ENCODE assay signal across 28 cellular contexts in genomic region chr2:59019551-59020164, GRCh38.
"Had no signal": no experiment of that assay in that cellular context is flagged by ENCODE, and none has a peak within 500 bp of the region (broad histone marks: within the 10 kb centered on the region; RNA-seq: fewer than 3 reads in every experiment).

No MANE protein-coding gene starts in this region.

- H3K4me3 ChIP-seq: SJCRH30, SK-N-MC had no signal

- H3K27ac ChIP-seq: SJCRH30, SK-N-MC, WERI-Rb-1 had no signal

- DNase-seq: activated CD4-positive, alpha-beta memory T cell treated with anti-CD3 and anti-CD28 coated beads, Interleukin-2, amount 10 ng/mL, durations not matched to agents 7 days and 5 days; activated CD4-positive, alpha-beta T cell treated with anti-CD3 and anti-CD28 coated beads for 1 hour; activated CD4-positive, alpha-beta T cell treated with anti-CD3 and anti-CD28 coated beads for 48 hours; activated CD4-positive, CD25-positive, alpha-beta regulatory T cell; activated CD8-positive, alpha-beta memory T cell treated with anti-CD3 and anti-CD28 coated beads for 24 hours; activated CD8-positive, alpha-beta memory T cell treated with anti-CD3 and anti-CD28 coated beads, Interleukin-2, amount 10 ng/mL, durations not matched to agents 7 days and 5 days; activated CD8-positive, alpha-beta memory T cell treated with anti-CD3 and anti-CD28 coated beads, Interleukin-2, amount 50 U/mL, for 48 hours; activated effector memory CD4-positive, alpha-beta T cell treated with Interleukin-2 at 50 U/mL for 16 hours; activated naive CD4-positive, alpha-beta T cell; activated naive CD4-positive, alpha-beta T cell treated with anti-CD3 and anti-CD28 coated beads, Interleukin-2, amount 50 U/mL, for 16 hours; activated naive CD8-positive, alpha-beta T cell treated with anti-CD3 and anti-CD28 coated beads for 36 hours; activated T-cell treated with anti-CD3 and anti-CD28 coated beads, Interleukin-2, amount 50 U/mL, for 48 hours; central memory CD4-positive, alpha-beta T cell; Karpas-422; KBM-7; NCI-H1105; NCI-H1417 treated with DMSO at 0.1 percent for 48 hours; NCI-H1930; NCI-H2081 treated with DMSO at 0.1 percent for 48 hours; NCI-H226; NCI-H446 treated with DMSO at 0.1 percent for 48 hours; NCI-H524 treated with DMSO at 0.1 percent for 48 hours; SHP77; SJCRH30; T1000; WERI-Rb-1 had no signal

- H3K9me3 ChIP-seq: SJCRH30 had no signal

- ATAC-seq: activated CD8-positive, alpha-beta memory T cell treated with anti-CD3 and anti-CD28 coated beads, Interleukin-2, amount 10 ng/mL, durations not matched to agents 7 days and 5 days; Panc1 had no signal

- H3K4me1 ChIP-seq: SJCRH30 had no signal

- H3K36me3 ChIP-seq: SJCRH30, WERI-Rb-1 had no signal
